21 cellular contexts compared by ENCODE assay signal in the genomic region with DNA sequence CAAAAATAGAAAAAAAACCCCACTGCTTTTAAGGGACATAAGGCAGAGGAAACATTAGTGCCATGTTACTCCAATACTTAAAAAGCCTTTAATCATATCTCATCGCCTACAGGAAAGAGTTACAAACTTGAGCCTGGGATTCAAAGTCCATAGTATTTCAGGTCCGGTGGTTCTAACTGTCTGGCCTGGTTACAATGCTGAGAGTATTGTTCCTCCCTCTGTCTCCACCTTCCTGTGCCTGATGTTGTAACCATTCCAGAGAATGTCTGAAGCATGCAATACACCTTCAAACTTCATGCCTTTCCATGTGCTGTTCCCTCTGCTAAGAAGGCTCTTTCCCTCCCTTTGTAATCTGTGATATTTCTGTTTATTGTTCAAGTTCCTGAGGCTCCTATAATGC. TPM values are rescaled to one million over a fixed set of nuclear protein-coding genes. Genes with fewer than 3 reads are reported as not detected.
A peak's percentile ranks its signal among the peaks of the same experiment; 100 is the strongest.
DNase-seq lines count a peak whose midpoint lies in the region; ATAC-seq, FAIRE-seq and TF ChIP-seq lines count a peak whose summit lies in the region.
"Had no signal": no experiment of that assay in that cellular context is flagged by ENCODE, and none has a peak within 500 bp of the region (broad histone marks: within the 10 kb centered on the region; RNA-seq: fewer than 3 reads in every experiment).

No MANE protein-coding gene starts in this region.

- H3K4me1 ChIP-seq in H1 (replicated peaks in 1 of 4; ENCODE audit: control insufficient read depth in 3 of 4, insufficient read depth in 4 of 4, low read length in 3 of 4) (peaks cover 5 to 22% (median 19%) of the 10 kb centered on the region in 4 experiments), HepG2 (ENCODE audit: insufficient read depth, low read length) (peaks cover 11% of the 10 kb centered on the region), parathyroid adenoma (peaks cover 38% of the 10 kb centered on the region), mammary epithelial cell (ENCODE audit: insufficient read depth, low read length) (no peaks in the 10 kb centered on the region)
- H3K4me1 ChIP-seq: A549, BE2C had no signal

- no peak for TF ChIP-seq CTCF in H1 (IDR thresholded peaks at IDR 0.05; ENCODE audit: control extremely low read depth in 1 of 3, insufficient read depth in 1 of 3, low read depth in 1 of 3, low read length in 3 of 3)
- TF ChIP-seq CTCF in HepG2 (CRISPR knock-in tag; IDR thresholded peaks at IDR 0.05): no peak
- no peak for TF ChIP-seq CTCF in parathyroid adenoma (IDR thresholded peaks at IDR 0.05)
- no peak for TF ChIP-seq CTCF in mammary epithelial cell (conservative IDR thresholded peaks at IDR 0.05 in 1 of 2, IDR thresholded peaks at IDR 0.05 in 1 of 2; ENCODE audit: extremely low read depth in 1 of 2, insufficient read depth in 1 of 2, low read depth in 1 of 2, low read length in 2 of 2)

- H3K56ac ChIP-seq in H1 (replicated peaks; ENCODE audit: insufficient read length, low read depth, low read length): no peak overlapping the region

- no peak overlapping the region for H3K9ac ChIP-seq in H1 (replicated peaks in 1 of 4; ENCODE audit: extremely low read depth in 1 of 4, low read depth in 3 of 4, low read length in 3 of 4)
- no peak overlapping the region for H3K9ac ChIP-seq in HepG2 (ENCODE audit: insufficient read depth, low read depth, low read length)
- H3K9ac ChIP-seq in parathyroid adenoma: no peak overlapping the region
- H3K9ac ChIP-seq in mammary epithelial cell (ENCODE audit: insufficient read depth, low read length): no peak overlapping the region

- H4K91ac ChIP-seq in H1 (replicated peaks; ENCODE audit: insufficient read length, low read length): no peak overlapping the region

- intact Hi-C loops in HepG2 (cut with micrococcal nuclease; ENCODE audit: unreplicated experiment) (no loop called here), mammary epithelial cell (cut with micrococcal nuclease) (loop anchor here (5.0 kb wide), 1 partner anchor 263 kb away; no protein-coding TSS in a partner anchor)

- H2BK120ac ChIP-seq in H1 (replicated peaks; ENCODE audit: low read depth, low read length): no peak overlapping the region

- TF ChIP-seq POLR2A in H1 (IDR thresholded peaks at IDR 0.05; ENCODE audit: control extremely low read depth in 1 of 2, low read depth in 2 of 2, low read length in 2 of 2): no peak
- TF ChIP-seq POLR2A in HepG2 (IDR thresholded peaks at IDR 0.05; ENCODE audit: insufficient read depth in 1 of 2, low read depth in 2 of 2, low read length in 2 of 2): no peak

- H3K4ac ChIP-seq in H1 (replicated peaks; ENCODE audit: insufficient read length, low read depth, low read length): no peak overlapping the region

- H2AK5ac ChIP-seq in H1 (ENCODE audit: low read depth, low read length): no peak overlapping the region

- 94% methylated on average over 2 of the region's 2 CpGs; no CpG with 5 or more reads in 1 of the 2 experiments for WGBS in H1 (ENCODE audit: extremely low coverage in 1 of 2, insufficient coverage in 1 of 2, insufficient read length in 1 of 2, insufficient replicate concordance in 2 of 2, low coverage in 1 of 2, low lambda C conversion rate in 2 of 2, missing lambda C conversion rate in 1 of 2), 2 experiments
- 0% methylated on average over 2 of the region's 2 CpGs for WGBS in HepG2 (ENCODE audit: low lambda C conversion rate)
- 89% methylated on average over 2 of the region's 2 CpGs for WGBS in mammary epithelial cell (ENCODE audit: low coverage, missing lambda C conversion rate)

- H3K9me3 ChIP-seq in H1 (ENCODE audit: insufficient read depth in 2 of 2, low read depth in 1 of 2, low read length in 1 of 2): no peaks in the 10 kb centered on the region
- H3K9me3 ChIP-seq in HepG2 (ENCODE audit: low read length): no peaks in the 10 kb centered on the region
- no peaks in the 10 kb centered on the region for H3K9me3 ChIP-seq in parathyroid adenoma (ENCODE audit: control insufficient read depth, low read length)
- H3K9me3 ChIP-seq in mammary epithelial cell (replicated peaks; ENCODE audit: insufficient read depth, low read length): no peaks in the 10 kb centered on the region
- H3K9me3 ChIP-seq: A549, BE2C had no signal

- TF ChIP-seq EP300 in H1 (IDR thresholded peaks at IDR 0.05; ENCODE audit: borderline replicate concordance in 1 of 2, low read depth in 2 of 2, low read length in 2 of 2) (no peak), HepG2 (IDR thresholded peaks at IDR 0.05; ENCODE audit: low read depth in 2 of 2, low read length in 2 of 2) (no peak), HepG2 (CRISPR knock-in tag; IDR thresholded peaks at IDR 0.05; ENCODE audit: borderline replicate concordance) (no peak)

- H2BK12ac ChIP-seq in H1 (ENCODE audit: low read depth, low read length): no peak overlapping the region

- TF ChIP-seq RAD21 in H1 (IDR thresholded peaks at IDR 0.05 in 1 of 2, conservative IDR thresholded peaks at IDR 0.05 in 1 of 2; ENCODE audit: low read depth in 2 of 2, low read length in 2 of 2): no peak
- no peak for TF ChIP-seq RAD21 in HepG2 (CRISPR knock-in tag; IDR thresholded peaks at IDR 0.05)

- no peaks in the 10 kb centered on the region for H3K27me3 ChIP-seq in H1 (replicated peaks in 1 of 4; ENCODE audit: control insufficient read depth in 3 of 4, extremely low read depth in 1 of 4, insufficient read depth in 3 of 4, low read length in 3 of 4)
- H3K27me3 ChIP-seq in HepG2 (ENCODE audit: control insufficient read depth in 1 of 2, insufficient read depth in 2 of 2, low read length in 2 of 2): peaks cover 0 to 4% of the 10 kb centered on the region in 2 experiments; a peak in 1 of 5 replicates
- no peaks in the 10 kb centered on the region for H3K27me3 ChIP-seq in parathyroid adenoma (ENCODE audit: control insufficient read depth, insufficient read depth, low read length)
- H3K27me3 ChIP-seq in mammary epithelial cell (ENCODE audit: insufficient read depth, low read length): no peaks in the 10 kb centered on the region
- H3K27me3 ChIP-seq: BE2C had no signal

- peak overlapping the region; percentile 6 for H3K18ac ChIP-seq in H1 (ENCODE audit: extremely low read depth, low read length)

- H2AFZ ChIP-seq in H1 (ENCODE audit: low read length): no peak overlapping the region; the same call in 1 of the 2 replicates
- no peak overlapping the region for H2AFZ ChIP-seq in HepG2 (ENCODE audit: low read length)
- H2AFZ ChIP-seq in parathyroid adenoma: no peak overlapping the region
- H2AFZ ChIP-seq in mammary epithelial cell (ENCODE audit: low read depth, low read length): no peak overlapping the region

- no peak overlapping the region for H4K5ac ChIP-seq in H1 (ENCODE audit: insufficient read length, low read depth, low read length)

- H3K23ac ChIP-seq in H1 (ENCODE audit: insufficient read length): no peak overlapping the region

- FAIRE-seq in H1 (lab: Jason Lieb, UNC) (peak; percentile 57), HepG2 (lab: Jason Lieb, UNC) (peak; percentile 52)
- FAIRE-seq: A549, D721Med, G401.6, GM12891 had no signal

- H3K27ac ChIP-seq in H1 (ENCODE audit: low read depth, low read length): no peak overlapping the region
- no peak overlapping the region for H3K27ac ChIP-seq in HepG2 (ENCODE audit: extremely low read length, insufficient read depth, low read length)
- H3K27ac ChIP-seq in parathyroid adenoma: peak overlapping the region; percentile 67
- no peak overlapping the region for H3K27ac ChIP-seq in mammary epithelial cell (ENCODE audit: insufficient read depth, low read depth, low read length)
- H3K27ac ChIP-seq: A549, C4-2B had no signal

- no peak overlapping the region for H4K8ac ChIP-seq in H1 (ENCODE audit: extremely low read depth, insufficient read depth, low read length)

- H3K79me2 ChIP-seq in H1 (ENCODE audit: control insufficient read depth in 1 of 2, insufficient read depth in 2 of 2, low read length in 2 of 2) (no peaks in the 10 kb centered on the region), HepG2 (ENCODE audit: insufficient read depth, low read length) (no peaks in the 10 kb centered on the region), parathyroid adenoma (peaks cover 11% of the 10 kb centered on the region), mammary epithelial cell (ENCODE audit: insufficient read depth, low read length) (no peaks in the 10 kb centered on the region)

- no peak overlapping the region for H2BK15ac ChIP-seq in H1 (ENCODE audit: low read length)

- dilution Hi-C loops in mammary epithelial cell (cut with HindIII; ENCODE audit: low sequenced_read_pairs): no loop called here

- no TSS peak for BruUV-seq in HepG2 (replicated peaks; lab: Mats Ljungman, UMichigan)
- no TSS peak for BruUV-seq in mammary epithelial cell (replicated peaks; lab: Mats Ljungman, UMichigan)

- ATAC-seq in HepG2 (peak; percentile 76), GM21528 (IDR thresholded peaks at IDR 0.05; ENCODE audit: low FRiP score, unreplicated experiment) (no peak)
- ATAC-seq: A549; CD8-positive, alpha-beta T cell had no signal

- peak overlapping the region; percentile 2; the same call in 1 of the 2 replicates for H2BK5ac ChIP-seq in H1 (ENCODE audit: low read depth, low read length)

- H3K4me3 ChIP-seq in H1 (ENCODE audit: extremely low read depth in 1 of 4, insufficient read depth in 2 of 4, low read depth in 3 of 4, low read length in 4 of 4) (no peak overlapping the region; a peak in 1 of 8 replicates), HepG2 (replicated peaks in 1 of 3; ENCODE audit: insufficient read depth in 1 of 3, low read depth in 2 of 3, low read length in 3 of 3) (no peak overlapping the region), parathyroid adenoma (ENCODE audit: low read depth, low read length) (no peak overlapping the region), mammary epithelial cell (replicated peaks in 1 of 3; ENCODE audit: insufficient read depth in 1 of 3, low read depth in 2 of 3, low read length in 3 of 3) (no peak overlapping the region)
- H3K4me3 ChIP-seq: A549 had no signal

- in situ Hi-C loops in HepG2 (cut with HindIII; ENCODE audit: extremely low pct_ligation_motif_present, low pct_unique_long_range_greater_than_20kb): no loop called here
- in situ Hi-C loops in mammary epithelial cell (cut with MboI; ENCODE audit: low sequenced_read_pairs in 2 of 2): no loop called here

- H3K36me3 ChIP-seq in H1 (ENCODE audit: control insufficient read depth in 2 of 4, insufficient read depth in 4 of 4, low read length in 3 of 4) (no peaks in the 10 kb centered on the region), HepG2 (replicated peaks in 1 of 2; ENCODE audit: control insufficient read depth in 1 of 2, insufficient read depth in 2 of 2, low read length in 2 of 2) (no peaks in the 10 kb centered on the region), parathyroid adenoma (ENCODE audit: control insufficient read depth, insufficient read depth, low read length) (no peaks in the 10 kb centered on the region), mammary epithelial cell (ENCODE audit: insufficient read depth, low read length) (no peaks in the 10 kb centered on the region)
- H3K36me3 ChIP-seq: BE2C had no signal

- no peaks in the 10 kb centered on the region for H3K79me1 ChIP-seq in H1 (ENCODE audit: low read depth, low read length)

- CTCF ChIA-PET in H1 (lab: Charles Lee; ENCODE audit: partially characterized antibody) (no interaction called here), HepG2 (lab: Yijun Ruan, JAX; ENCODE audit: low intra/inter-chr PET ratio, low total read pairs) (no interaction called here), mammary epithelial cell (lab: Charles Lee; ENCODE audit: low non-redundant PET) (no interaction called here)

- H4K20me1 ChIP-seq in H1 (replicated peaks in 1 of 2; ENCODE audit: control insufficient read depth in 1 of 2, insufficient read depth in 2 of 2, low read length in 2 of 2): no peaks in the 10 kb centered on the region
- H4K20me1 ChIP-seq in HepG2 (ENCODE audit: insufficient read depth, low read length): no peaks in the 10 kb centered on the region
- no peaks in the 10 kb centered on the region for H4K20me1 ChIP-seq in mammary epithelial cell (ENCODE audit: insufficient read depth, low read length)

- peak overlapping the region; percentile 48; the same call in 1 of the 2 replicates for H2BK20ac ChIP-seq in H1 (ENCODE audit: low read length)

- peak overlapping the region in 1 of 2 experiments; percentile 70; a peak in 2 of 4 replicates for H3K4me2 ChIP-seq in H1 (ENCODE audit: insufficient read depth in 1 of 2, low read depth in 2 of 2, low read length in 2 of 2)
- H3K4me2 ChIP-seq in HepG2 (ENCODE audit: low read depth, low read length): no peak overlapping the region
- H3K4me2 ChIP-seq in parathyroid adenoma (ENCODE audit: low read length): no peak overlapping the region
- no peak overlapping the region for H3K4me2 ChIP-seq in mammary epithelial cell (ENCODE audit: insufficient read depth, low read depth, low read length)
- H3K4me2 ChIP-seq: A549 had no signal

- no peak overlapping the region for H3K14ac ChIP-seq in H1 (ENCODE audit: insufficient read length)

- DNase-seq in H1 (ENCODE audit: low read depth in 1 of 2, low spot score in 2 of 2): no peak
- DNase-seq in HepG2 (ENCODE audit: low spot score): peak; percentile 31
- no peak for DNase-seq in ureter (ENCODE audit: low spot score)
- no peak for DNase-seq in mammary epithelial cell
- DNase-seq: BE2C; CD8-positive, alpha-beta T cell; COR-L47; DMS153; DMS79 treated with DMSO at 0.1 percent for 48 hours; EL; HCEC 1CT; HFFc6 had no signal

- 0 out of 2 replicates have a peak, but pooled peaks cover 1% of the 10 kb centered on the region for H3K23me2 ChIP-seq in H1 (ENCODE audit: low read depth, low read length)

- POLR2A ChIA-PET in H1 (lab: Charles Lee; ENCODE audit: partially characterized antibody) (no interaction called here), HepG2 (lab: Yijun Ruan, JAX) (no interaction called here)

RNA-seq across cellular contexts. Expression of a gene that starts 41.6 kb away (rescaled TPM):
- not detected in 2 replicates for total RNA-seq in H1 (2021; fragmentation: NEBNext Ultra II Directional; extraction: Animal tissue kit (Norgen Biotek cat#: 25700))
- 0.24 and 0.30 TPM in 2 replicates for polyA plus RNA-seq in H1 (2011; rRNA removed)
- 0.17 TPM for polyA plus RNA-seq in H1 (2011; cell fraction: cytosol; rRNA removed)
- polyA plus RNA-seq in H1 (2011; cell fraction: nucleus; rRNA removed): 0.19 TPM
- 0.16 to 0.28 TPM (median 0.17 TPM) in 3 of 4 replicates, not detected in the other for polyA plus RNA-seq in H1 (2012, experiment 1 of 2)
- polyA plus RNA-seq in H1 (2012, experiment 2 of 2): 0.05 TPM
- polyA plus RNA-seq in H1 (2013, experiment 1 of 2): not detected
- polyA plus RNA-seq in H1 (2013, experiment 2 of 2): 0.04 TPM
- 0.51 and 0.60 TPM in 2 replicates for polyA minus RNA-seq in H1 (2011; rRNA and poly(A)+ RNA removed)
- polyA minus RNA-seq in H1 (2011; cell fraction: cytosol; rRNA and poly(A)+ RNA removed): not detected
- polyA minus RNA-seq in H1 (2011; cell fraction: nucleus; rRNA and poly(A)+ RNA removed): not detected
- total RNA-seq in HepG2 (2016; rRNA removed; fragmentation: Illumina TruSeq; extraction: Trizol): not detected in 2 replicates
- total RNA-seq in HepG2 (2016; cell fraction: cytosol; rRNA removed; fragmentation: Illumina TruSeq; extraction: Trizol; ENCODE audit: low read depth): not detected in 2 replicates
- total RNA-seq in HepG2 (2016; cell fraction: insoluble cytoplasmic fraction; rRNA removed; fragmentation: Illumina TruSeq; extraction: Trizol): not detected in 2 replicates
- not detected in 2 replicates for total RNA-seq in HepG2 (2016; cell fraction: membrane; rRNA removed; fragmentation: Illumina TruSeq; extraction: Trizol)
- total RNA-seq in HepG2 (2016; cell fraction: nucleus; rRNA removed; fragmentation: Illumina TruSeq; extraction: Trizol): not detected in 2 replicates
- 0.03 TPM in 1 of 2 replicates, not detected in the other for polyA plus RNA-seq in HepG2 (2011; rRNA removed)
- not detected in 2 replicates for polyA plus RNA-seq in HepG2 (2011; cell fraction: cytosol; rRNA removed)
- not detected in 2 replicates for polyA plus RNA-seq in HepG2 (2011; cell fraction: nucleus; rRNA removed)
- 0.07 and 0.17 TPM in 2 replicates for polyA plus RNA-seq in HepG2 (2012)
- polyA plus RNA-seq in HepG2 (2016; cell fraction: cytosol; fragmentation: Illumina TruSeq; extraction: Trizol; ENCODE audit: low read depth): not detected in 2 replicates
- polyA plus RNA-seq in HepG2 (2016; cell fraction: insoluble cytoplasmic fraction; fragmentation: Illumina TruSeq; extraction: Trizol; ENCODE audit: low read depth): not detected in 2 replicates
- not detected in 2 replicates for polyA plus RNA-seq in HepG2 (2016; cell fraction: membrane; fragmentation: Illumina TruSeq; extraction: Trizol; ENCODE audit: low read depth)
- polyA plus RNA-seq in HepG2 (2016; cell fraction: nucleus; fragmentation: Illumina TruSeq; extraction: Trizol; ENCODE audit: insufficient read depth, low read depth): not detected in 2 replicates
- not detected in 2 replicates for polyA minus RNA-seq in HepG2 (2011; rRNA and poly(A)+ RNA removed; ENCODE audit: low replicate concordance)
- not detected in 2 replicates for polyA minus RNA-seq in HepG2 (2011; cell fraction: cytosol; rRNA and poly(A)+ RNA removed)
- not detected in 2 replicates for polyA minus RNA-seq in HepG2 (2011; cell fraction: nucleus; rRNA and poly(A)+ RNA removed)
- total RNA-seq in ureter: not detected
- not detected for total RNA-seq in mammary epithelial cell
- not detected for polyA plus RNA-seq in mammary epithelial cell
- not detected for polyA minus RNA-seq in mammary epithelial cell
- total RNA-seq: CD8-positive, alpha-beta T cell; HFFc6; HT1080 had no signal
- polyA plus RNA-seq: A549, AG04450 had no signal

RNA-seq across cellular contexts. Expression of a gene that starts 58.4 kb away (rescaled TPM):
- total RNA-seq in H1 (2021; fragmentation: NEBNext Ultra II Directional; extraction: Animal tissue kit (Norgen Biotek cat#: 25700)): 6.6 and 9.1 TPM in 2 replicates
- polyA plus RNA-seq in H1 (2011; rRNA removed) (9.6 and 13.3 TPM in 2 replicates), HepG2 (2011; rRNA removed) (8.5 and 8.9 TPM in 2 replicates), mammary epithelial cell (11.7 TPM)
- 8.5 TPM for polyA plus RNA-seq in H1 (2011; cell fraction: cytosol; rRNA removed)
- polyA plus RNA-seq in H1 (2011; cell fraction: nucleus; rRNA removed): 23.6 TPM
- polyA plus RNA-seq in H1 (2012, experiment 1 of 2): 4.6 to 6.2 TPM (median 5.4 TPM) in 4 replicates
- polyA plus RNA-seq in H1 (2012, experiment 2 of 2): 2.6 TPM
- 7.7 TPM for polyA plus RNA-seq in H1 (2013, experiment 1 of 2)
- polyA plus RNA-seq in H1 (2013, experiment 2 of 2): 6.7 TPM
- polyA minus RNA-seq in H1 (2011; rRNA and poly(A)+ RNA removed): 22.6 and 27.2 TPM in 2 replicates
- polyA minus RNA-seq in H1 (2011; cell fraction: cytosol; rRNA and poly(A)+ RNA removed): 12.4 TPM
- polyA minus RNA-seq in H1 (2011; cell fraction: nucleus; rRNA and poly(A)+ RNA removed): 18.1 TPM
- total RNA-seq in HepG2 (2016; rRNA removed; fragmentation: Illumina TruSeq; extraction: Trizol) (5.5 and 8.0 TPM in 2 replicates), ureter (14.4 TPM), mammary epithelial cell (10 to 100 TPM in 1 of 2 donors, 1 to 10 TPM in 1; 9.7 to 11.0 TPM)
- 2.2 TPM in 2 replicates for total RNA-seq in HepG2 (2016; cell fraction: cytosol; rRNA removed; fragmentation: Illumina TruSeq; extraction: Trizol; ENCODE audit: low read depth)
- total RNA-seq in HepG2 (2016; cell fraction: insoluble cytoplasmic fraction; rRNA removed; fragmentation: Illumina TruSeq; extraction: Trizol): 5.3 and 6.0 TPM in 2 replicates
- total RNA-seq in HepG2 (2016; cell fraction: membrane; rRNA removed; fragmentation: Illumina TruSeq; extraction: Trizol): 5.7 and 6.6 TPM in 2 replicates
- 9.8 and 12.7 TPM in 2 replicates for total RNA-seq in HepG2 (2016; cell fraction: nucleus; rRNA removed; fragmentation: Illumina TruSeq; extraction: Trizol)
- polyA plus RNA-seq in HepG2 (2011; cell fraction: cytosol; rRNA removed): 4.8 and 5.0 TPM in 2 replicates
- polyA plus RNA-seq in HepG2 (2011; cell fraction: nucleus; rRNA removed): 12.0 and 12.4 TPM in 2 replicates
- polyA plus RNA-seq in HepG2 (2012): 5.1 and 5.5 TPM in 2 replicates
- polyA plus RNA-seq in HepG2 (2016; cell fraction: cytosol; fragmentation: Illumina TruSeq; extraction: Trizol; ENCODE audit: low read depth): 0.78 and 1.0 TPM in 2 replicates
- polyA plus RNA-seq in HepG2 (2016; cell fraction: insoluble cytoplasmic fraction; fragmentation: Illumina TruSeq; extraction: Trizol; ENCODE audit: low read depth): 4.5 and 5.2 TPM in 2 replicates
- 2.0 and 2.2 TPM in 2 replicates for polyA plus RNA-seq in HepG2 (2016; cell fraction: membrane; fragmentation: Illumina TruSeq; extraction: Trizol; ENCODE audit: low read depth)
- polyA plus RNA-seq in HepG2 (2016; cell fraction: nucleus; fragmentation: Illumina TruSeq; extraction: Trizol; ENCODE audit: insufficient read depth, low read depth): 11.5 and 12.1 TPM in 2 replicates
- 24.5 and 41.7 TPM in 2 replicates for polyA minus RNA-seq in HepG2 (2011; rRNA and poly(A)+ RNA removed; ENCODE audit: low replicate concordance)
- 7.5 and 9.8 TPM in 2 replicates for polyA minus RNA-seq in HepG2 (2011; cell fraction: cytosol; rRNA and poly(A)+ RNA removed)
- 14.4 and 14.7 TPM in 2 replicates for polyA minus RNA-seq in HepG2 (2011; cell fraction: nucleus; rRNA and poly(A)+ RNA removed)
- 41.5 TPM for polyA minus RNA-seq in mammary epithelial cell
